ENCODE assay signal across 18 cellular contexts in the genomic region with DNA sequence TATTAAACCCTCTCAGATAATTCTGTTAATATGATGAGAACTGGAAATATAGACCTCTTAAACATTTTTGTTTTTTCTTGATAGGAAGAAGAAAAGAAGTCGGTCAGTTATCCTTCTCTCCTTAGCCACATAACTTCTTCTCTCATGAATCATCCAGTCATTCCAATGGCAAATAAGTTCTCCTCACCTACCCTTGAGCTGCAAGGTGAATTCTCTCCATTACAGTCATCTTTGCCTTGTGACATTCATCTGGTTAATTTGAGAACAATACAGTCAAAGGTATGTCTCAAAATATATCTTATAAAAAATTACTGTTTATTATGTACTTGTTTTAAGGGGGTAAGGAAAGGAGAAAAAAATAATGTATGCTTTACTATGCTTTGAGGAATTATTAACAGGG.
DNase-seq lines count a peak whose midpoint lies in the region; ATAC-seq and FAIRE-seq lines count a peak whose summit lies in the region.
"Had no signal": no experiment of that assay in that cellular context is flagged by ENCODE, and none has a peak within 500 bp of the region (broad histone marks: within the 10 kb centered on the region; RNA-seq: fewer than 3 reads in every experiment).

No MANE protein-coding gene starts in this region.

- intact Hi-C loops in activated naive CD4-positive, alpha-beta T cell treated with anti-CD3 and anti-CD28 coated beads for 36 hours (cut with micrococcal nuclease), result loop anchor here (2.0 to 5.0 kb wide), 2 partner anchors 444 to 1108 kb away; partner anchors contain the start of gene FER

- peaks cover 26% of the 10 kb centered on the region for H3K36me3 Mint-ChIP-seq in activated naive CD4-positive, alpha-beta T cell treated with anti-CD3 and anti-CD28 coated beads, Interleukin-2, amount 50 U/mL, for 24 hours
- peaks cover 52% of the 10 kb centered on the region for H3K36me3 Mint-ChIP-seq in activated naive CD4-positive, alpha-beta T cell treated with anti-CD3 and anti-CD28 coated beads for 36 hours (ENCODE audit: low read depth)
- H3K36me3 Mint-ChIP-seq in T-helper 17 cell (ENCODE audit: low read depth), result peaks cover 12% of the 10 kb centered on the region

- DNase-seq in activated naive CD4-positive, alpha-beta T cell treated with anti-CD3 and anti-CD28 coated beads for 36 hours, result no peak
- DNase-seq in T-helper 17 cell (no peak), glomerular visceral epithelial cell (ENCODE audit: extremely low spot score) (peak; percentile 26), urothelium cell line (ENCODE audit: low spot score) (peak; percentile 37), RKO (ENCODE audit: low spot score) (no peak)
- no peak for DNase-seq in activated naive CD4-positive, alpha-beta T cell treated with anti-CD3 and anti-CD28 coated beads, Interleukin-2, amount 50 U/mL, for 16 hours
- DNase-seq: 8988T, COR-L47, DMS153, HCEC 1CT, NCI-H187 treated with DMSO at 0.1 percent for 48 hours, NCI-H774, SHP77 had no signal

- H3K9me3 ChIP-seq in T-helper 17 cell (ENCODE audit: control insufficient read depth, low read length, poor library complexity, severe bottlenecking), result no peaks in the 10 kb centered on the region
- H3K9me3 ChIP-seq: BLaER1 had no signal

- CTCF ChIA-PET in activated naive CD4-positive, alpha-beta T cell treated with anti-CD3 and anti-CD28 coated beads for 36 hours (lab: Charles Lee), result no interaction called here

- peaks cover 96% of the 10 kb centered on the region for H3K4me1 Mint-ChIP-seq in activated naive CD4-positive, alpha-beta T cell treated with anti-CD3 and anti-CD28 coated beads, Interleukin-2, amount 50 U/mL, for 24 hours
- H3K4me1 Mint-ChIP-seq in activated naive CD4-positive, alpha-beta T cell treated with anti-CD3 and anti-CD28 coated beads for 36 hours (ENCODE audit: low read depth), result peaks cover 72% of the 10 kb centered on the region
- H3K4me1 Mint-ChIP-seq in T-helper 17 cell, result peaks cover 45% of the 10 kb centered on the region

- ATAC-seq in T-helper 17 cell, result no peak
- ATAC-seq in GM18867 (IDR thresholded peaks at IDR 0.05; ENCODE audit: unreplicated experiment), result no peak
- ATAC-seq: Panc1 had no signal

- no peaks in the 10 kb centered on the region for H3K27me3 Mint-ChIP-seq in activated naive CD4-positive, alpha-beta T cell treated with anti-CD3 and anti-CD28 coated beads, Interleukin-2, amount 50 U/mL, for 24 hours
- no peaks in the 10 kb centered on the region for H3K27me3 Mint-ChIP-seq in activated naive CD4-positive, alpha-beta T cell treated with anti-CD3 and anti-CD28 coated beads for 36 hours (ENCODE audit: low read depth)
- no peaks in the 10 kb centered on the region for H3K27me3 Mint-ChIP-seq in T-helper 17 cell

- no peak for FAIRE-seq in urothelium cell line (lab: Jason Lieb, UNC)
- FAIRE-seq: GM18507 had no signal

- no peaks in the 10 kb centered on the region for H3K9me3 Mint-ChIP-seq in activated naive CD4-positive, alpha-beta T cell treated with anti-CD3 and anti-CD28 coated beads, Interleukin-2, amount 50 U/mL, for 24 hours
- no peaks in the 10 kb centered on the region for H3K9me3 Mint-ChIP-seq in activated naive CD4-positive, alpha-beta T cell treated with anti-CD3 and anti-CD28 coated beads for 36 hours

- no peak overlapping the region for H3K4me3 Mint-ChIP-seq in activated naive CD4-positive, alpha-beta T cell treated with anti-CD3 and anti-CD28 coated beads, Interleukin-2, amount 50 U/mL, for 24 hours
- H3K4me3 Mint-ChIP-seq in activated naive CD4-positive, alpha-beta T cell treated with anti-CD3 and anti-CD28 coated beads for 36 hours, result no peak overlapping the region
- H3K4me3 Mint-ChIP-seq in T-helper 17 cell, result no peak overlapping the region

- peak overlapping the region; percentile 7 for H3K27ac Mint-ChIP-seq in activated naive CD4-positive, alpha-beta T cell treated with anti-CD3 and anti-CD28 coated beads, Interleukin-2, amount 50 U/mL, for 24 hours
- no peak overlapping the region for H3K27ac Mint-ChIP-seq in activated naive CD4-positive, alpha-beta T cell treated with anti-CD3 and anti-CD28 coated beads for 36 hours
- peak overlapping the region; percentile 94 for H3K27ac Mint-ChIP-seq in T-helper 17 cell

Comparison
In these comparisons a context has a peak if more than half of its experiments do, and no peak if none do; other contexts are left out.
1. DNase-seq: peak in glomerular visceral epithelial cell (single experiment) and urothelium cell line (single experiment); none in activated naive CD4-positive, alpha-beta T cell treated with anti-CD3 and anti-CD28 coated beads for 36 hours (single experiment), T-helper 17 cell (0 of 3), RKO (single experiment) and activated naive CD4-positive, alpha-beta T cell treated with anti-CD3 and anti-CD28 coated beads, Interleukin-2, amount 50 U/mL, for 16 hours (single experiment).